ENCODE assay signal across 10 cellular contexts in genomic region chr9:128215491-128216404, GRCh38. TPM values are rescaled to one million over a fixed set of nuclear protein-coding genes. Genes with fewer than 3 reads are reported as not detected.
A peak's percentile ranks its signal among the peaks of the same experiment; 100 is the strongest.
DNase-seq lines count a peak whose midpoint lies in the region; ATAC-seq, FAIRE-seq and TF ChIP-seq lines count a peak whose summit lies in the region.
"Had no signal": no experiment of that assay in that cellular context is flagged by ENCODE, and none has a peak within 500 bp of the region (broad histone marks: within the 10 kb centered on the region; RNA-seq: fewer than 3 reads in every experiment).

No MANE protein-coding gene starts in this region.

- H3K27ac ChIP-seq in fibroblast of lung (ENCODE audit: insufficient read depth, low read length) (no peak overlapping the region), small intestine (ENCODE audit: low read depth in 1 of 2, low read length in 1 of 2) (peak overlapping the region in 1 of 2 donors; percentile 48)

- H3K4me3 ChIP-seq in AG10803 (ENCODE audit: low read length): no peak overlapping the region
- no peak overlapping the region for H3K4me3 ChIP-seq in fibroblast of lung (replicated peaks in 1 of 4; ENCODE audit: control extremely low read depth in 1 of 4, insufficient read depth in 1 of 4, low read depth in 3 of 4, low read length in 4 of 4)
- H3K4me3 ChIP-seq in small intestine (ENCODE audit: low read depth in 1 of 2, low read length in 2 of 2): no peak overlapping the region

- H3K27me3 ChIP-seq in fibroblast of lung (ENCODE audit: control insufficient read depth, insufficient read depth, low read length): no peaks in the 10 kb centered on the region
- H3K27me3 ChIP-seq in small intestine (ENCODE audit: control insufficient read depth in 2 of 2, insufficient read depth in 2 of 2, low read length in 2 of 2): no peaks in the 10 kb centered on the region

- DNase-seq in AG10803 (ENCODE audit: low read depth): peak; percentile 83
- peak; percentile 81 for DNase-seq in RCC 7860 (ENCODE audit: low spot score)
- DNase-seq in fibroblast of lung (ENCODE audit: low read depth in 2 of 2): peak; percentile 59 to 82
- peak; percentile 46 for DNase-seq in occipital lobe (lab: John Stamatoyannopoulos, UW)
- DNase-seq in small intestine: no peak
- DNase-seq in GM13977 (ENCODE audit: low spot score): no peak
- DNase-seq: NCI-H146 had no signal

- ATAC-seq in HG02852 (IDR thresholded peaks at IDR 0.05; ENCODE audit: unreplicated experiment) (no peak), HG03460 (IDR thresholded peaks at IDR 0.05; ENCODE audit: unreplicated experiment) (no peak)
- ATAC-seq: esophagus mucosa had no signal

- H3K4me1 ChIP-seq in fibroblast of lung (ENCODE audit: control insufficient read depth, extremely low read depth, insufficient read depth, low read length): peaks cover 11% of the 10 kb centered on the region
- H3K4me1 ChIP-seq in small intestine (ENCODE audit: control insufficient read depth in 2 of 2, insufficient read depth in 1 of 2, low read depth in 1 of 2, low read length in 1 of 2): peaks cover 0 to 5% of the 10 kb centered on the region in 2 donors

- no peak overlapping the region for H2AFZ ChIP-seq in fibroblast of lung (ENCODE audit: low read length)

- no peaks in the 10 kb centered on the region for H3K79me2 ChIP-seq in fibroblast of lung (ENCODE audit: control insufficient read depth, insufficient read depth, low read length)

- no peak overlapping the region for H3K9ac ChIP-seq in fibroblast of lung (ENCODE audit: insufficient read depth, low read length)

- in situ Hi-C loops in GM13977 (cut with MboI; ENCODE audit: low pct_unique_long_range_greater_than_20kb, low sequenced_read_pairs, unreplicated experiment): no loop called here

- FAIRE-seq in RCC 7860 (lab: Jason Lieb, UNC): peak; percentile 64
- FAIRE-seq in small intestine (lab: Jason Lieb, UNC): no peak

- TF ChIP-seq CTCF in AG10803 (conservative IDR thresholded peaks at IDR 0.05; ENCODE audit: low read length) (no peak), fibroblast of lung (conservative IDR thresholded peaks at IDR 0.05 in 1 of 2, IDR thresholded peaks at IDR 0.05 in 1 of 2; ENCODE audit: low read depth in 1 of 2, low read length in 2 of 2) (no peak), GM13977 (IDR thresholded peaks at IDR 0.05; ENCODE audit: extremely low read depth, insufficient read depth, missing control alignments) (no peak)

- 63 to 83% (median 80%) methylated on average over 10 of the region's 10 CpGs for WGBS in small intestine, 3 donors

- H4K20me1 ChIP-seq in fibroblast of lung (ENCODE audit: control insufficient read depth, extremely low read depth, insufficient read depth, low read length): peaks cover 2% of the 10 kb centered on the region

- H3K9me3 ChIP-seq in fibroblast of lung (ENCODE audit: control insufficient read depth, insufficient read depth, low read depth, low read length) (no peaks in the 10 kb centered on the region), small intestine (ENCODE audit: control insufficient read depth, low read depth) (no peaks in the 10 kb centered on the region)

- no peaks in the 10 kb centered on the region for H3K36me3 ChIP-seq in fibroblast of lung (ENCODE audit: control insufficient read depth, insufficient read depth, low read length)
- peaks cover 0 to 2% of the 10 kb centered on the region in 2 donors for H3K36me3 ChIP-seq in small intestine (ENCODE audit: control insufficient read depth in 2 of 2, insufficient read depth in 2 of 2, low read length in 2 of 2)

- H3K4me2 ChIP-seq in fibroblast of lung (ENCODE audit: extremely low read depth, insufficient read depth, low read length): no peak overlapping the region

RNA-seq across cellular contexts. Expression of gene DNM1, which starts 12.6 kb away (rescaled TPM):
- total RNA-seq in fibroblast of lung (11.8 and 30.4 TPM in 2 replicates), occipital lobe (71.7 TPM)
- polyA plus RNA-seq in fibroblast of lung (3.7 and 11.6 TPM in 2 replicates), small intestine (1 to 10 TPM in 1 of 3 donors, under 1 TPM in 2; 0.45 to 6.5 (median 0.81) TPM)
- polyA plus RNA-seq in fibroblast of lung (2012): 7.7 and 22.6 TPM in 2 replicates
- polyA minus RNA-seq in fibroblast of lung (ENCODE audit: low replicate concordance): 14.2 and 47.3 TPM in 2 replicates

RNA-seq across cellular contexts. Expression of gene CIZ1, which starts 24.4 kb away (rescaled TPM):
- 21.3 and 27.2 TPM in 2 replicates for total RNA-seq in fibroblast of lung
- polyA plus RNA-seq in fibroblast of lung: 26.1 and 48.4 TPM in 2 replicates
- polyA plus RNA-seq in fibroblast of lung (2012): 71.3 and 119 TPM in 2 replicates
- 169 and 276 TPM in 2 replicates for polyA minus RNA-seq in fibroblast of lung (ENCODE audit: low replicate concordance)
- 11.5 TPM for total RNA-seq in occipital lobe
- polyA plus RNA-seq in small intestine: 10 to 100 TPM; 44.5 to 48.6 (median 47.0) TPM

RNA-seq across cellular contexts. Expression of gene BBLN, which starts 55.7 kb away (rescaled TPM):
- total RNA-seq in fibroblast of lung (22.1 and 29.4 TPM in 2 replicates), occipital lobe (32.6 TPM)
- polyA plus RNA-seq in fibroblast of lung (23.8 TPM in 2 replicates), small intestine (100 to 1,000 TPM in 1 of 3 donors, 10 to 100 TPM in 2; 45.4 to 111 (median 83.8) TPM)
- polyA plus RNA-seq in fibroblast of lung (2012): 46.5 and 66.7 TPM in 2 replicates
- polyA minus RNA-seq in fibroblast of lung (ENCODE audit: low replicate concordance): 9.5 and 10.2 TPM in 2 replicates

Comparison
In these comparisons a context has a peak if more than half of its experiments do, and no peak if none do; other contexts are left out.
1. DNase-seq: peak in AG10803 (single experiment), RCC 7860 (single experiment), fibroblast of lung (2 of 2) and occipital lobe (single experiment); none in small intestine (single experiment) and GM13977 (single experiment).